ENCODE assay signal across 1 cellular context in genomic region chr7:65873582-65874193, GRCh38.
TF ChIP-seq lines count a peak whose summit lies in the region.

No MANE protein-coding gene starts in this region.

TF ChIP-seq in K562, 482 proteins besides CTCF, POLR2A, EP300 and RAD21:
- TF ChIP-seq PREB (CRISPR knock-in tag; IDR thresholded peaks at IDR 0.05): 0 out of 2 replicates have a peak, but pooled peaks have one; percentile 76
- TF ChIP-seq FIP1L1 (IDR thresholded peaks at IDR 0.05; ENCODE audit: low read depth, low read length, poor library complexity, severe bottlenecking): peak; percentile 12
- TF ChIP-seq, protein P1, sequence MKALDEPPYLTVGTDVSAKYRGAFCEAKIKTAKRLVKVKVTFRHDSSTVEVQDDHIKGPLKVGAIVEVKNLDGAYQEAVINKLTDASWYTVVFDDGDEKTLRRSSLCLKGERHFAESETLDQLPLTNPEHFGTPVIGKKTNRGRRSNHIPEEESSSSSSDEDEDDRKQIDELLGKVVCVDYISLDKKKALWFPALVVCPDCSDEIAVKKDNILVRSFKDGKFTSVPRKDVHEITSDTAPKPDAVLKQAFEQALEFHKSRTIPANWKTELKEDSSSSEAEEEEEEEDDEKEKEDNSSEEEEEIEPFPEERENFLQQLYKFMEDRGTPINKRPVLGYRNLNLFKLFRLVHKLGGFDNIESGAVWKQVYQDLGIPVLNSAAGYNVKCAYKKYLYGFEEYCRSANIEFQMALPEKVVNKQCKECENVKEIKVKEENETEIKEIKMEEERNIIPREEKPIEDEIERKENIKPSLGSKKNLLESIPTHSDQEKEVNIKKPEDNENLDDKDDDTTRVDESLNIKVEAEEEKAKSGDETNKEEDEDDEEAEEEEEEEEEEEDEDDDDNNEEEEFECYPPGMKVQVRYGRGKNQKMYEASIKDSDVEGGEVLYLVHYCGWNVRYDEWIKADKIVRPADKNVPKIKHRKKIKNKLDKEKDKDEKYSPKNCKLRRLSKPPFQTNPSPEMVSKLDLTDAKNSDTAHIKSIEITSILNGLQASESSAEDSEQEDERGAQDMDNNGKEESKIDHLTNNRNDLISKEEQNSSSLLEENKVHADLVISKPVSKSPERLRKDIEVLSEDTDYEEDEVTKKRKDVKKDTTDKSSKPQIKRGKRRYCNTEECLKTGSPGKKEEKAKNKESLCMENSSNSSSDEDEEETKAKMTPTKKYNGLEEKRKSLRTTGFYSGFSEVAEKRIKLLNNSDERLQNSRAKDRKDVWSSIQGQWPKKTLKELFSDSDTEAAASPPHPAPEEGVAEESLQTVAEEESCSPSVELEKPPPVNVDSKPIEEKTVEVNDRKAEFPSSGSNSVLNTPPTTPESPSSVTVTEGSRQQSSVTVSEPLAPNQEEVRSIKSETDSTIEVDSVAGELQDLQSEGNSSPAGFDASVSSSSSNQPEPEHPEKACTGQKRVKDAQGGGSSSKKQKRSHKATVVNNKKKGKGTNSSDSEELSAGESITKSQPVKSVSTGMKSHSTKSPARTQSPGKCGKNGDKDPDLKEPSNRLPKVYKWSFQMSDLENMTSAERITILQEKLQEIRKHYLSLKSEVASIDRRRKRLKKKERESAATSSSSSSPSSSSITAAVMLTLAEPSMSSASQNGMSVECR (CRISPR knock-in tag; IDR thresholded peaks at IDR 0.05): 0 out of 2 replicates have a peak, but pooled peaks have one; percentile 16
- TF ChIP-seq ZFX (CRISPR knock-in tag; IDR thresholded peaks at IDR 0.05): peak; percentile 25
- peak; percentile 22 for TF ChIP-seq RBM22 (IDR thresholded peaks at IDR 0.05; ENCODE audit: low read depth, low read length, poor library complexity, severe bottlenecking)
- peak; percentile 68; the same call in 1 of the 2 replicates for TF ChIP-seq POLR2G (IDR thresholded peaks at IDR 0.05; ENCODE audit: low read depth, low read length)
- 0 out of 2 replicates have a peak, but pooled peaks have one; percentile 9 for TF ChIP-seq PHF8 (IDR thresholded peaks at IDR 0.05; ENCODE audit: borderline replicate concordance, low read length)
- peak in 1 of 2 experiments; percentile 3; a peak in 1 of 4 replicates for TF ChIP-seq MAZ (CRISPR knock-in tag; conservative IDR thresholded peaks at IDR 0.05 in 1 of 2, IDR thresholded peaks at IDR 0.05 in 1 of 2)
- TF ChIP-seq RBBP5 (IDR thresholded peaks at IDR 0.05; ENCODE audit: borderline replicate concordance, insufficient read depth, low read length, poor library complexity, severe bottlenecking): peak; percentile 35
- TF ChIP-seq ZBTB7A (IDR thresholded peaks at IDR 0.05; ENCODE audit: borderline replicate concordance, control insufficient read depth, low read depth, low read length): peak; percentile 88; the same call in 1 of the 2 replicates
- TF ChIP-seq AFF1 (IDR thresholded peaks at IDR 0.05; ENCODE audit: low read depth in 1 of 2, partially characterized antibody in 2 of 2): peak in 1 of 2 experiments; percentile 31
- TF ChIP-seq, protein P2, sequence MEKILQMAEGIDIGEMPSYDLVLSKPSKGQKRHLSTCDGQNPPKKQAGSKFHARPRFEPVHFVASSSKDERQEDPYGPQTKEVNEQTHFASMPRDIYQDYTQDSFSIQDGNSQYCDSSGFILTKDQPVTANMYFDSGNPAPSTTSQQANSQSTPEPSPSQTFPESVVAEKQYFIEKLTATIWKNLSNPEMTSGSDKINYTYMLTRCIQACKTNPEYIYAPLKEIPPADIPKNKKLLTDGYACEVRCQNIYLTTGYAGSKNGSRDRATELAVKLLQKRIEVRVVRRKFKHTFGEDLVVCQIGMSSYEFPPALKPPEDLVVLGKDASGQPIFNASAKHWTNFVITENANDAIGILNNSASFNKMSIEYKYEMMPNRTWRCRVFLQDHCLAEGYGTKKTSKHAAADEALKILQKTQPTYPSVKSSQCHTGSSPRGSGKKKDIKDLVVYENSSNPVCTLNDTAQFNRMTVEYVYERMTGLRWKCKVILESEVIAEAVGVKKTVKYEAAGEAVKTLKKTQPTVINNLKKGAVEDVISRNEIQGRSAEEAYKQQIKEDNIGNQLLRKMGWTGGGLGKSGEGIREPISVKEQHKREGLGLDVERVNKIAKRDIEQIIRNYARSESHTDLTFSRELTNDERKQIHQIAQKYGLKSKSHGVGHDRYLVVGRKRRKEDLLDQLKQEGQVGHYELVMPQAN (IDR thresholded peaks at IDR 0.05; ENCODE audit: borderline replicate concordance): peak; percentile 54
- TF ChIP-seq, protein P3, sequence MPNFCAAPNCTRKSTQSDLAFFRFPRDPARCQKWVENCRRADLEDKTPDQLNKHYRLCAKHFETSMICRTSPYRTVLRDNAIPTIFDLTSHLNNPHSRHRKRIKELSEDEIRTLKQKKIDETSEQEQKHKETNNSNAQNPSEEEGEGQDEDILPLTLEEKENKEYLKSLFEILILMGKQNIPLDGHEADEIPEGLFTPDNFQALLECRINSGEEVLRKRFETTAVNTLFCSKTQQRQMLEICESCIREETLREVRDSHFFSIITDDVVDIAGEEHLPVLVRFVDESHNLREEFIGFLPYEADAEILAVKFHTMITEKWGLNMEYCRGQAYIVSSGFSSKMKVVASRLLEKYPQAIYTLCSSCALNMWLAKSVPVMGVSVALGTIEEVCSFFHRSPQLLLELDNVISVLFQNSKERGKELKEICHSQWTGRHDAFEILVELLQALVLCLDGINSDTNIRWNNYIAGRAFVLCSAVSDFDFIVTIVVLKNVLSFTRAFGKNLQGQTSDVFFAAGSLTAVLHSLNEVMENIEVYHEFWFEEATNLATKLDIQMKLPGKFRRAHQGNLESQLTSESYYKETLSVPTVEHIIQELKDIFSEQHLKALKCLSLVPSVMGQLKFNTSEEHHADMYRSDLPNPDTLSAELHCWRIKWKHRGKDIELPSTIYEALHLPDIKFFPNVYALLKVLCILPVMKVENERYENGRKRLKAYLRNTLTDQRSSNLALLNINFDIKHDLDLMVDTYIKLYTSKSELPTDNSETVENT (CRISPR knock-in tag; IDR thresholded peaks at IDR 0.05): peak; percentile 36; the same call in 1 of the 2 replicates
- peak in 1 of 2 experiments; percentile 4; a peak in 1 of 4 replicates for TF ChIP-seq SIN3A (IDR thresholded peaks at IDR 0.05; ENCODE audit: borderline replicate concordance in 2 of 2, control insufficient read depth in 1 of 2, low read depth in 2 of 2, low read length in 2 of 2)
- peak; percentile 15; the same call in 1 of the 2 replicates for TF ChIP-seq RBFOX2 (IDR thresholded peaks at IDR 0.05; ENCODE audit: low read depth, low read length)
- TF ChIP-seq SMAD4 (CRISPR knock-in tag; conservative IDR thresholded peaks at IDR 0.05): 0 out of 2 replicates have a peak, but pooled peaks have one; percentile 1
